In genomic region chr3:168117853-168118313, GRCh38 we compare ENCODE assay signal across 12 cellular contexts. TPM values are rescaled to one million over a fixed set of nuclear protein-coding genes. Genes with fewer than 3 reads are reported as not detected.
DNase-seq lines count a peak whose midpoint lies in the region; ATAC-seq and TF ChIP-seq lines count a peak whose summit lies in the region.
"Had no signal": no experiment of that assay in that cellular context is flagged by ENCODE, and none has a peak within 500 bp of the region (broad histone marks: within the 10 kb centered on the region; RNA-seq: fewer than 3 reads in every experiment).

No MANE protein-coding gene starts in this region.

- H3K9me3 Mint-ChIP-seq in activated CD4-positive, alpha-beta T cell treated with anti-CD3 and anti-CD28 coated beads for 36 hours (ENCODE audit: low read depth) = no peaks in the 10 kb centered on the region

- H3K27ac ChIP-seq in brain microvascular endothelial cell (no peak overlapping the region), right lobe of liver (no peak overlapping the region)

- peak; percentile 56 to 92 (median 64) for ATAC-seq in right lobe of liver
- ATAC-seq in activated CD4-positive, alpha-beta T cell treated with anti-CD3 and anti-CD28 coated beads for 36 hours = no peak

- 5% methylated on average over 2 of the region's 2 CpGs for WGBS in right lobe of liver (ENCODE audit: insufficient coverage, low coverage, low lambda C conversion rate, missing lambda C conversion rate)

- intact Hi-C loops in right lobe of liver (cut with DNase I) = no loop called here
- intact Hi-C loops in activated CD4-positive, alpha-beta T cell treated with anti-CD3 and anti-CD28 coated beads for 36 hours (cut with DNase I, micrococcal nuclease) = no loop called here

- in situ Hi-C loops in brain microvascular endothelial cell (cut with HindIII; ENCODE audit: low pct_ligation_motif_present, low sequenced_read_pairs) = no loop called here

- no peak overlapping the region for H3K4me3 ChIP-seq in brain microvascular endothelial cell (ENCODE audit: low read depth, low read length)
- H3K4me3 ChIP-seq in right lobe of liver = no peak overlapping the region

- TF ChIP-seq CTCF in brain microvascular endothelial cell (IDR thresholded peaks at IDR 0.05; ENCODE audit: low read depth, low read length, missing control alignments) (no peak), right lobe of liver (IDR thresholded peaks at IDR 0.05) (no peak)

- POLR2A ChIA-PET in activated CD4-positive, alpha-beta T cell treated with anti-CD3 and anti-CD28 coated beads for 36 hours (lab: Charles Lee) = no interaction called here

- no peaks in the 10 kb centered on the region for H3K36me3 Mint-ChIP-seq in activated CD4-positive, alpha-beta T cell treated with anti-CD3 and anti-CD28 coated beads for 36 hours (ENCODE audit: low read depth)

- peaks cover 0 to 13% (median 0%) of the 10 kb centered on the region in 4 donors for H3K4me1 ChIP-seq in right lobe of liver

- H3K27ac Mint-ChIP-seq in activated CD4-positive, alpha-beta T cell treated with anti-CD3 and anti-CD28 coated beads for 36 hours = no peak overlapping the region

- no peak for TF ChIP-seq POLR2A in right lobe of liver (IDR thresholded peaks at IDR 0.05)

- H3K4me3 Mint-ChIP-seq in activated CD4-positive, alpha-beta T cell treated with anti-CD3 and anti-CD28 coated beads for 36 hours = no peak overlapping the region

- no peaks in the 10 kb centered on the region for H3K27me3 Mint-ChIP-seq in activated CD4-positive, alpha-beta T cell treated with anti-CD3 and anti-CD28 coated beads for 36 hours

- H3K27me3 ChIP-seq in brain microvascular endothelial cell (replicated peaks) (no peaks in the 10 kb centered on the region), right lobe of liver (no peaks in the 10 kb centered on the region)
- H3K27me3 ChIP-seq: BE2C had no signal

- CTCF ChIA-PET in activated CD4-positive, alpha-beta T cell treated with anti-CD3 and anti-CD28 coated beads for 36 hours (lab: Charles Lee) = no interaction called here

- H3K9me3 ChIP-seq in right lobe of liver = no peaks in the 10 kb centered on the region

- H3K36me3 ChIP-seq in brain microvascular endothelial cell (replicated peaks) (no peaks in the 10 kb centered on the region), right lobe of liver (no peaks in the 10 kb centered on the region)
- H3K36me3 ChIP-seq: BE2C had no signal

- peak; percentile 49 for DNase-seq in AG20443 (ENCODE audit: low spot score)
- peak; percentile 12 for DNase-seq in HT-29 (ENCODE audit: low spot score)
- peak; percentile 39 for DNase-seq in brain microvascular endothelial cell
- no peak for DNase-seq in right lobe of liver
- no peak for DNase-seq in activated CD4-positive, alpha-beta T cell treated with anti-CD3 and anti-CD28 coated beads for 36 hours
- no peak for DNase-seq in NCI-H526 (lab: John Stamatoyannopoulos, UW)
- DNase-seq in SW480 (ENCODE audit: low spot score) = no peak
- DNase-seq in GDM1 (lab: John Stamatoyannopoulos, UW) = no peak
- DNase-seq: activated CD4-positive, alpha-beta T cell treated with anti-CD3 and anti-CD28 coated beads, Interleukin-2, amount 50 U/mL, for 4 hours; activated effector memory CD4-positive, alpha-beta T cell treated with Interleukin-2 at 50 U/mL for 16 hours; BE2C; NCI-H146 had no signal

- H3K4me1 Mint-ChIP-seq in activated CD4-positive, alpha-beta T cell treated with anti-CD3 and anti-CD28 coated beads for 36 hours = no peaks in the 10 kb centered on the region

RNA-seq across cellular contexts. Expression of gene GOLIM4, which starts 22.2 kb away (rescaled TPM):
- total RNA-seq in HT-29 (2014; rRNA removed; shearing (Covaris generic)) = 20.2 and 21.4 TPM in 2 replicates
- 10 to 100 TPM; 33.3 to 44.9 (median 36.6) TPM for total RNA-seq in right lobe of liver
- 1 to 10 TPM; 3.2 to 4.1 TPM for total RNA-seq in activated CD4-positive, alpha-beta T cell treated with anti-CD3 and anti-CD28 coated beads for 36 hours

Comparison
In these comparisons a context has a peak if more than half of its experiments do, and no peak if none do; other contexts are left out.
1. DNase-seq: peak in AG20443 (single experiment), HT-29 (single experiment) and brain microvascular endothelial cell (single experiment); none in right lobe of liver (0 of 3), activated CD4-positive, alpha-beta T cell treated with anti-CD3 and anti-CD28 coated beads for 36 hours (single experiment), NCI-H526 (0 of 2), SW480 (single experiment) and GDM1 (single experiment).